ENCODE assay signal across 16 cellular contexts in the genomic region with DNA sequence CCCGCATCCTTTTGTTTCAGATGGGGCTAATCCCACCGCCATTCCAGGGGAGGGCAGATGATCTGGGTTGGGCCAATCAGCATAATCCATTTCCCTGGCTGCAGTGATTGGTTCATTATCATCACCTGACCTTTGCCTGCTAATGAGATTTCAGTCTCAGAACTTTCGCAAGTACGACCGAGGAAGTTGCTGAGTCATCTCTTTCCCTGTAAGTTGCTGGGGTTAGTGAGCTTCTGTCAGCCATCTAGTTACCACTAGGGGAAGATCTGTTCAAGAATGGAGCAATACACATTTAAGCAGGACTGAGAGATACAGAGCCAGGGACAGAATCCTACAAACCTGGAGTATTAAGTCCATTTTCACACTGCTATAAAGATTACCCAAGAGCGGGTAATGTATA.
DNase-seq lines count a peak whose midpoint lies in the region; ATAC-seq and TF ChIP-seq lines count a peak whose summit lies in the region.
"Had no signal": no experiment of that assay in that cellular context is flagged by ENCODE, and none has a peak within 500 bp of the region (broad histone marks: within the 10 kb centered on the region; RNA-seq: fewer than 3 reads in every experiment).

No MANE protein-coding gene starts in this region.

- H2BK5ac ChIP-seq in H9 (ENCODE audit: insufficient read length, low read length), result no peak overlapping the region

- TF ChIP-seq CTCF in H9 (conservative IDR thresholded peaks at IDR 0.05) (peak; percentile 46), fibroblast of villous mesenchyme (IDR thresholded peaks at IDR 0.05; ENCODE audit: insufficient read depth, low read depth, low read length) (no peak)

- H4K8ac ChIP-seq in H9 (replicated peaks; ENCODE audit: insufficient read length, low read depth, low read length), result no peak overlapping the region

- no peak overlapping the region for H2AK5ac ChIP-seq in H9 (ENCODE audit: insufficient read length, low read length)

- H3T11ph ChIP-seq in H9 (ENCODE audit: low read length), result no peak overlapping the region

- H3K14ac ChIP-seq in H9 (ENCODE audit: insufficient read depth, low read length), result no peak overlapping the region

- H3K79me1 ChIP-seq in H9 (ENCODE audit: insufficient read depth, low read depth, low read length, poor library complexity, severe bottlenecking), result no peaks in the 10 kb centered on the region

- peak; percentile 3 to 13 for DNase-seq in AML-193 (lab: John Stamatoyannopoulos, UW)
- DNase-seq in H9, result peak; percentile 69
- DNase-seq in RPMI7951 (ENCODE audit: low read depth), result peak; percentile 96
- DNase-seq in fibroblast of villous mesenchyme (ENCODE audit: low read depth), result peak; percentile 65
- no peak for DNase-seq in NCI-H187 (lab: John Stamatoyannopoulos, UW)
- DNase-seq in GM19238 (ENCODE audit: insufficient read length, low spot score), result no peak
- DNase-seq: activated CD4-positive, CD25-positive, alpha-beta regulatory T cell; activated effector memory CD4-positive, alpha-beta T cell treated with anti-CD3 and anti-CD28 coated beads, Interleukin-2, amount 50 U/mL, for 16 hours; COR-L47; dorsolateral prefrontal cortex; mucosa of descending colon; NCI-H1436 treated with DMSO at 0.1 percent for 48 hours; PC-9; tibial artery had no signal

- no peaks in the 10 kb centered on the region; a peak in 2 of 5 replicates for H3K9me3 Mint-ChIP-seq in H9

- ATAC-seq in GM21786 (IDR thresholded peaks at IDR 0.05; ENCODE audit: unreplicated experiment) (no peak), HG03432 (IDR thresholded peaks at IDR 0.05; ENCODE audit: unreplicated experiment) (no peak)
- ATAC-seq: mucosa of descending colon had no signal

- H2AFZ ChIP-seq in H9 (ENCODE audit: low read length), result no peak overlapping the region
- H2AFZ ChIP-seq: PC-9 had no signal

- H3K79me2 ChIP-seq in H9 (ENCODE audit: insufficient read depth, low read length), result no peaks in the 10 kb centered on the region

- H3K27ac ChIP-seq in H9 (ENCODE audit: insufficient read length, low read depth, low read length), result no peak overlapping the region
- H3K27ac ChIP-seq: dorsolateral prefrontal cortex, PC-9, tibial artery had no signal

- H3K23me2 ChIP-seq in H9 (ENCODE audit: insufficient read length, low read depth, low read length, poor library complexity, severe bottlenecking), result no peaks in the 10 kb centered on the region

- H3K36me3 Mint-ChIP-seq in H9 (ENCODE audit: insufficient read depth in 1 of 3, low read depth in 3 of 3), result no peaks in the 10 kb centered on the region; a peak in 2 of 7 replicates

- no peak overlapping the region for H3K9ac ChIP-seq in H9 (ENCODE audit: extremely low read depth, insufficient read length, low read length)

- H4K91ac ChIP-seq in H9 (ENCODE audit: insufficient read length, low read depth, low read length), result no peak overlapping the region

- no peak overlapping the region for H2BK12ac ChIP-seq in H9 (ENCODE audit: insufficient read length, low read depth, low read length)

- no peak overlapping the region for H3K23ac ChIP-seq in H9 (ENCODE audit: insufficient read length, low read depth, low read length)

- H3K27me3 Mint-ChIP-seq in H9 (ENCODE audit: low read depth), result peaks cover 3% of the 10 kb centered on the region

- H3K4me3 ChIP-seq in fibroblast of villous mesenchyme (ENCODE audit: low read depth, low read length), result no peak overlapping the region
- H3K4me3 ChIP-seq: dorsolateral prefrontal cortex, mucosa of descending colon, PC-9, tibial artery had no signal

- no peaks in the 10 kb centered on the region for H3K27me3 ChIP-seq in H9 (ENCODE audit: insufficient read depth, low read length)
- H3K27me3 ChIP-seq: tibial artery had no signal

- H3K4me2 ChIP-seq in H9 (ENCODE audit: insufficient read depth, insufficient read length, low read length), result no peak overlapping the region
- H3K4me2 ChIP-seq: PC-9 had no signal

- H3K56ac ChIP-seq in H9 (ENCODE audit: insufficient read length, low read depth, low read length), result no peak overlapping the region

- no peak overlapping the region for H2BK20ac ChIP-seq in H9 (ENCODE audit: low read depth, low read length, poor library complexity, severe bottlenecking)

- H4K20me1 ChIP-seq in H9 (ENCODE audit: control insufficient read depth, insufficient read depth, insufficient read length), result no peaks in the 10 kb centered on the region

- H2BK120ac ChIP-seq in H9 (ENCODE audit: low read depth, low read length, poor library complexity, severe bottlenecking), result no peak overlapping the region

- no peaks in the 10 kb centered on the region for H3K9me3 ChIP-seq in H9 (ENCODE audit: control insufficient read depth, low read depth, low read length)
- H3K9me3 ChIP-seq: mucosa of descending colon, tibial artery had no signal

- H2BK15ac ChIP-seq in H9 (ENCODE audit: low read depth, low read length), result no peak overlapping the region

- no CpG with 5 or more reads among the region's 6 CpGs for WGBS in H9 (ENCODE audit: extremely low coverage, insufficient read length, low lambda C conversion rate)

- peaks cover 4 to 14% of the 10 kb centered on the region in 2 experiments for H3K4me1 Mint-ChIP-seq in H9

- H3K4me1 ChIP-seq in H9 (ENCODE audit: insufficient read depth, low read length), result no peaks in the 10 kb centered on the region; the same call in 1 of the 2 replicates

- no peak overlapping the region for H4K5ac ChIP-seq in H9 (ENCODE audit: insufficient read length, low read depth, low read length)

- H3K4ac ChIP-seq in H9 (ENCODE audit: low read depth, low read length), result no peak overlapping the region; the same call in 1 of the 2 replicates

- H3K18ac ChIP-seq in H9 (ENCODE audit: insufficient read length, low read depth, low read length), result no peak overlapping the region

- H3K27ac Mint-ChIP-seq in H9, result no peak overlapping the region; a peak in 1 of 7 replicates

- no peak overlapping the region; a peak in 1 of 5 replicates for H3K4me3 Mint-ChIP-seq in H9

Comparison
In these comparisons a context has a peak if more than half of its experiments do, and no peak if none do; other contexts are left out.
1. DNase-seq: peak in AML-193 (2 of 2), H9 (single experiment), RPMI7951 (single experiment) and fibroblast of villous mesenchyme (single experiment); none in NCI-H187 (0 of 2) and GM19238 (single experiment).